15 cellular contexts compared by ENCODE assay signal in the genomic region with DNA sequence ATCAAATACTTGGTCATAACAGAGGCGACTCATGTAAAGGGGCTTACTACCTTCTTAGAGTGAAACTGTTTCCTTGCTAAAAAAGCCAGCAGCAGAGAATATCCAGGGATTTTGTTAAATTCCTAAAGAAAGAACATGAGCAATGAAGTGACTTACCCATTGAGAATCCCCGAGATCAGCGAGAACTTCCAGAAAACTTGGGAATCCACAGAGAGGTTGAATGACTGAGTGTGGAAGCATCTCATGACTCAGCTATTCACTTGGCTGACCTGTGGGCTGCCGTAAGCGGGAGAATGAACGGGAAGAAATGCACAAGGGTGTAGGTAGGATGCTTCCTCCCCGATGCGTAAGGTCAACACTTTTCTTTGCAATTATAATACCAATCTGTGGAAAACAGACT.
DNase-seq lines count a peak whose midpoint lies in the region; ATAC-seq, FAIRE-seq and TF ChIP-seq lines count a peak whose summit lies in the region.
"Had no signal": no experiment of that assay in that cellular context is flagged by ENCODE, and none has a peak within 500 bp of the region (broad histone marks: within the 10 kb centered on the region; RNA-seq: fewer than 3 reads in every experiment).

No MANE protein-coding gene starts in this region.

- peak; percentile 66 for DNase-seq in AG20443 (ENCODE audit: low spot score)
- peak; percentile 88 for DNase-seq in HT1080 (ENCODE audit: low read depth)
- peak; percentile 93 for DNase-seq in astrocyte (ENCODE audit: low read depth)
- DNase-seq in keratinocyte (ENCODE audit: low read depth, low spot score), result peak; percentile 1
- DNase-seq in NCI-H1930 (lab: John Stamatoyannopoulos, UW), result no peak
- DNase-seq in NCI-H510A (lab: John Stamatoyannopoulos, UW), result no peak
- no peak for DNase-seq in stimulated activated CD4-positive, alpha-beta T cell treated with anti-CD3 and anti-CD28 coated beads, Interleukin-12 subunit alpha, Interleukin-12 subunit beta, amount 100 ng/mL, for 4 hours
- DNase-seq in lower lobe of right lung, result no peak
- DNase-seq: activated T-cell treated with anti-CD3 and anti-CD28 coated beads for 4 hours; CD4-positive, CD25-positive, alpha-beta regulatory T cell; pancreas; SIG-M5; stimulated activated CD4-positive, alpha-beta T cell treated with anti-CD3 and anti-CD28 coated beads, Interleukin-4, amount 100 ng/mL, for 24 hours; stimulated activated naive CD8-positive, alpha-beta T cell treated with anti-CD3 and anti-CD28 coated beads, Interleukin-15, Interleukin-2, amounts not matched to agents 100 U/mL and 50 U/mL, for 24 hours had no signal

- peak overlapping the region; percentile 31 for H2AFZ ChIP-seq in astrocyte (ENCODE audit: low read depth, low read length)
- H2AFZ ChIP-seq in keratinocyte (ENCODE audit: control insufficient read depth, low read length), result no peak overlapping the region

- H3K27ac ChIP-seq in astrocyte (ENCODE audit: low read depth, low read length), result peak overlapping the region; percentile 79
- no peak overlapping the region for H3K27ac ChIP-seq in keratinocyte (ENCODE audit: control insufficient read depth, insufficient read depth, low read length)
- no peak overlapping the region for H3K27ac ChIP-seq in lower lobe of right lung
- H3K27ac ChIP-seq: ascending aorta, pancreas had no signal

- no peaks in the 10 kb centered on the region for H4K20me1 ChIP-seq in astrocyte (ENCODE audit: insufficient read depth, low read length)
- no peaks in the 10 kb centered on the region for H4K20me1 ChIP-seq in keratinocyte (ENCODE audit: control insufficient read depth, extremely low read depth, insufficient read depth, low read length)

- peaks cover 17% of the 10 kb centered on the region for H3K4me1 Mint-ChIP-seq in astrocyte (ENCODE audit: low read depth, unreplicated experiment)

- no peaks in the 10 kb centered on the region for H3K9me1 ChIP-seq in keratinocyte (ENCODE audit: control insufficient read depth, extremely low read depth, insufficient read depth, low read length)

- H3K27ac Mint-ChIP-seq in astrocyte (ENCODE audit: unreplicated experiment), result peak overlapping the region; percentile 73

- H3K4me3 Mint-ChIP-seq in astrocyte (ENCODE audit: unreplicated experiment), result no peak overlapping the region

- H3K36me3 ChIP-seq in astrocyte (ENCODE audit: insufficient read depth, low read length) (no peaks in the 10 kb centered on the region), keratinocyte (ENCODE audit: control insufficient read depth in 2 of 2, extremely low read depth in 1 of 2, insufficient read depth in 2 of 2, low read length in 2 of 2) (no peaks in the 10 kb centered on the region), lower lobe of right lung (no peaks in the 10 kb centered on the region)
- H3K36me3 ChIP-seq: ascending aorta, pancreas had no signal

- intact Hi-C loops in lower lobe of right lung (cut with DNase I), result no loop called here

- H3K4me2 ChIP-seq in astrocyte (ENCODE audit: low read length), result peak overlapping the region; percentile 77
- H3K4me2 ChIP-seq in keratinocyte (ENCODE audit: control insufficient read depth, extremely low read depth, insufficient read depth, low read depth, low read length), result no peak overlapping the region

- H3K9me3 ChIP-seq in astrocyte (ENCODE audit: insufficient read depth, low read depth, low read length) (no peaks in the 10 kb centered on the region), keratinocyte (ENCODE audit: control insufficient read depth, low read depth, low read length) (no peaks in the 10 kb centered on the region), lower lobe of right lung (no peaks in the 10 kb centered on the region)
- H3K9me3 ChIP-seq: ascending aorta, pancreas had no signal

- H3K9ac ChIP-seq in astrocyte (ENCODE audit: low read length) (peak overlapping the region; percentile 59), keratinocyte (ENCODE audit: control insufficient read depth, extremely low read depth, insufficient read depth, low read length) (no peak overlapping the region)

- peaks cover 2% of the 10 kb centered on the region for H3K36me3 Mint-ChIP-seq in astrocyte (ENCODE audit: low read depth, unreplicated experiment)
- H3K36me3 Mint-ChIP-seq: CD4-positive, CD25-positive, alpha-beta regulatory T cell had no signal

- H3K27me3 ChIP-seq in astrocyte (ENCODE audit: insufficient read depth, low read length), result no peaks in the 10 kb centered on the region
- H3K27me3 ChIP-seq in keratinocyte (ENCODE audit: control insufficient read depth, extremely low read depth, insufficient read depth, low read length), result peaks cover 7% of the 10 kb centered on the region
- H3K27me3 ChIP-seq in lower lobe of right lung (ENCODE audit: low read depth), result peaks cover 9% of the 10 kb centered on the region
- H3K27me3 ChIP-seq: ascending aorta, pancreas had no signal

- TF ChIP-seq CTCF in astrocyte (IDR thresholded peaks at IDR 0.05; ENCODE audit: insufficient read depth, low read depth, low read length) (no peak), keratinocyte (optimal IDR thresholded peaks at IDR 0.05 in 1 of 3, IDR thresholded peaks at IDR 0.05 in 1 of 3, conservative IDR thresholded peaks at IDR 0.05 in 1 of 3; ENCODE audit: extremely low read depth in 1 of 3, insufficient read depth in 2 of 3, low read length in 3 of 3) (no peak), lower lobe of right lung (IDR thresholded peaks at IDR 0.05) (no peak)

- FAIRE-seq in astrocyte (lab: Jason Lieb, UNC) (peak; percentile 98), keratinocyte (lab: Jason Lieb, UNC) (no peak)
- FAIRE-seq: pancreas had no signal

- dilution Hi-C loops in keratinocyte (cut with MboI; ENCODE audit: extremely low pct_ligation_motif_present, low sequenced_read_pairs), result no loop called here

- peaks cover 22% of the 10 kb centered on the region for H3K4me1 ChIP-seq in astrocyte (ENCODE audit: insufficient read depth, low read length)
- H3K4me1 ChIP-seq in keratinocyte (ENCODE audit: control insufficient read depth, extremely low read depth, insufficient read depth, low read length), result no peaks in the 10 kb centered on the region
- no peaks in the 10 kb centered on the region for H3K4me1 ChIP-seq in lower lobe of right lung
- H3K4me1 ChIP-seq: ascending aorta, pancreas had no signal

- H3K9me3 Mint-ChIP-seq in astrocyte (ENCODE audit: unreplicated experiment), result no peaks in the 10 kb centered on the region
- H3K9me3 Mint-ChIP-seq: CD4-positive, CD25-positive, alpha-beta regulatory T cell had no signal

- no peaks in the 10 kb centered on the region for H3K27me3 Mint-ChIP-seq in astrocyte (ENCODE audit: low read depth, unreplicated experiment)
- H3K27me3 Mint-ChIP-seq: CD4-positive, CD25-positive, alpha-beta regulatory T cell had no signal

- no peak for ATAC-seq in lower lobe of right lung
- ATAC-seq: pancreas; stimulated activated naive CD8-positive, alpha-beta T cell treated with anti-CD3 and anti-CD28 coated beads, Interleukin-15, Interleukin-2, amounts not matched to agents 100 U/mL and 50 U/mL, for 24 hours had no signal

- H3K4me3 ChIP-seq in astrocyte (ENCODE audit: insufficient read depth, low read depth, low read length) (peak overlapping the region; percentile 11), keratinocyte (ENCODE audit: control insufficient read depth in 2 of 3, extremely low read depth in 1 of 3, insufficient read depth in 2 of 3, low read depth in 1 of 3, low read length in 3 of 3) (no peak overlapping the region), lower lobe of right lung (no peak overlapping the region)
- H3K4me3 ChIP-seq: ascending aorta, pancreas had no signal

- H3K79me2 ChIP-seq in astrocyte (ENCODE audit: insufficient read depth, low read length) (no peaks in the 10 kb centered on the region), keratinocyte (ENCODE audit: control insufficient read depth, insufficient read depth, low read length) (no peaks in the 10 kb centered on the region)

Comparison
In these comparisons a context has a peak if more than half of its experiments do, and no peak if none do; other contexts are left out.
1. DNase-seq: peak in AG20443 (single experiment), HT1080 (single experiment), astrocyte (single experiment) and keratinocyte (single experiment); none in NCI-H1930 (0 of 2), NCI-H510A (single experiment), stimulated activated CD4-positive, alpha-beta T cell treated with anti-CD3 and anti-CD28 coated beads, Interleukin-12 subunit alpha, Interleukin-12 subunit beta, amount 100 ng/mL, for 4 hours (single experiment) and lower lobe of right lung (single experiment).